ENCODE assay signal across 26 cellular contexts in the genomic region with DNA sequence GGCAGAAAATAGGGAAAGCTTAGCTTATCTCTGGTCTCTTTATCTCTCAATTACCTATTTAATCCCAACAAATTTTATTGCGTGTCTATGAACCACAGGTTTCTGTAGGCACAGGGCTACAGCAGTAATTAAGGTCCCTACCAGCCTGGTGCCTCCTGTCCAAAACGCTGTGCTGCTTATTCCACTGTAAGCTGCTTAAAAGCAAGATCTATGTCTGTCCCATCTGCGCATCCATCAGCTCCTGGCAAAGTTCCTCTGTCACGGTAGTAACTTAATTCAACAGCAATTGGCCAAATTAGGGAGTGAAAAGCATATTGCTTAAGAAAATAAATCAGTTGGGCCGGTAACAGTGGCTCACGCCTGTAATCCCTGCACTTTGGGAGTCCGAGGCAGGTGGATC.
"Had no signal": no experiment of that assay in that cellular context is flagged by ENCODE, and none has a peak within 500 bp of the region (broad histone marks: within the 10 kb centered on the region; RNA-seq: fewer than 3 reads in every experiment).

No MANE protein-coding gene starts in this region.

- DNase-seq: activated CD4-positive, alpha-beta memory T cell treated with anti-CD3 and anti-CD28 coated beads, Interleukin-2, amount 10 ng/mL, durations not matched to agents 7 days and 5 days; activated CD4-positive, alpha-beta T cell treated with anti-CD3 and anti-CD28 coated beads, Interleukin-2, amount 10 ng/mL, durations not matched to agents 24 days and 14 days; activated effector memory CD4-positive, alpha-beta T cell treated with Interleukin-2 at 50 U/mL for 16 hours; activated naive CD4-positive, alpha-beta T cell treated with anti-CD3 and anti-CD28 coated beads for 36 hours; activated naive CD8-positive, alpha-beta T cell treated with anti-CD3 and anti-CD28 coated beads, Interleukin-2, amount 10 ng/mL, durations not matched to agents 7 days and 5 days; activated T-cell treated with anti-CD3 and anti-CD28 coated beads, Interleukin-2, amount 50 U/mL, for 72 hours; amniotic stem cell; esophagus squamous epithelium; gastrocnemius medialis; hippocampal formation; kidney glomerular epithelial cell; left ventricle myocardium inferior; midbrain; natural killer cell; ovary; psoas muscle; stimulated activated CD4-positive, alpha-beta T cell treated with anti-CD3 and anti-CD28 coated beads, Interleukin-1b, Interleukin-23, amount 100 ng/mL, for 48 hours; stimulated activated naive CD8-positive, alpha-beta T cell treated with anti-CD3 and anti-CD28 coated beads, Interleukin-15, amount 100 ng/mL, for 72 hours; tibial artery had no signal

- H3K27ac ChIP-seq: breast epithelium, coronary artery, esophagus squamous epithelium, gastrocnemius medialis, neutrophil, psoas muscle, right atrium auricular region, skin epidermis, tibial artery had no signal

- H3K36me3 ChIP-seq: breast epithelium, esophagus squamous epithelium, gastrocnemius medialis, left ventricle myocardium inferior, neutrophil, ovary, right atrium auricular region, tibial artery had no signal

- H3K27me3 ChIP-seq: breast epithelium, esophagus squamous epithelium, gastrocnemius medialis, neutrophil, ovary, right atrium auricular region, tibial artery had no signal

- H3K4me1 ChIP-seq: breast epithelium, esophagus squamous epithelium, gastrocnemius medialis, left ventricle myocardium inferior, psoas muscle, right atrium auricular region, tibial artery had no signal

- H3K9me3 ChIP-seq: breast epithelium, esophagus squamous epithelium, gastrocnemius medialis, neutrophil, ovary, psoas muscle, right atrium auricular region, tibial artery had no signal

- ATAC-seq: activated CD4-positive, CD25-positive, alpha-beta regulatory T cell treated with anti-CD3 and anti-CD28 coated beads, Interleukin-2, amount 50 U/mL, for 24 hours; activated T-cell treated with anti-CD3 and anti-CD28 coated beads, Interleukin-2, amount 50 U/mL, for 72 hours; gastrocnemius medialis; natural killer cell; psoas muscle; stimulated activated effector memory CD8-positive, alpha-beta T cell treated with anti-CD3 and anti-CD28 coated beads, Interleukin-12 subunit alpha, Interleukin-12 subunit beta, amount 100 ng/mL, for 72 hours; stimulated activated naive CD8-positive, alpha-beta T cell treated with anti-CD3 and anti-CD28 coated beads, Interleukin-15, amount 100 ng/mL, for 72 hours had no signal

- H3K4me3 ChIP-seq: breast epithelium, coronary artery, esophagus squamous epithelium, gastrocnemius medialis, left ventricle myocardium inferior, ovary, psoas muscle, right atrium auricular region, skin epidermis, tibial artery had no signal
